In the genomic region with DNA sequence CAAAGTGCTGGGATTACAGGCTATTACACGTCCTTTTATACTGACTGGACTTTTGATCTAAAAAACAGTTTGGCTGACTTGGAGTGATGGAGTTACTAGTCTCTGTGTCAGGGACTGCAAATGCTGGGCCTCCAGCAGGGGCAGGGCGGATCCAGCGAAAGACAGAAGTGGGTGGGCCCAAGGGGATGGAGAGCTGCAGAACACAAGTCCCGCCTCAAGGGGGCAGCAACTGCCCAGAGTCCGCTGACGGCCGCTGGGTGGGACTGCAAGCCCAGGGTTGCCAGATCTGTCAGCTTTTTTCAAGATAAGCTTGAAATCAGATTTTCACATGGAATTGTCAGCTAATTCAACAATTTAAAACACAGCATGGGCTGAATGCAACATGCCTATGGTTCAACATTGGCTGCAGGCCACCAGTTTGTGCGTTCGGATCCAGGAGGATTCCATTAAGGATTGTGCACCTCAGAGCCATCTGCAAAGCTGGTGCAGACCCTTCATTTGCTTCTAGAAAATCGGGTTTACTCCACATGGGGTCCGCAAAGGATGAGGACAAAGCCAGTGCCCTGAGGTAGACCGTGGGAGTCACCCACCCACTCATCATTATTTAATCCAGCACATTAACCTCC, we compare ENCODE assay signal across 1 cellular context.
TF ChIP-seq lines count a peak whose summit lies in the region.

No MANE protein-coding gene starts in this region.

TF ChIP-seq in K562, 482 proteins besides CTCF, POLR2A, EP300 and RAD21 (continued from another document and continues in another):
- TF ChIP-seq ZNF407 (IDR thresholded peaks at IDR 0.05; ENCODE audit: low read depth) (no peak), U2AF2 (optimal IDR thresholded peaks at IDR 0.05; ENCODE audit: low read depth, low read length) (no peak), HNRNPH1 (optimal IDR thresholded peaks at IDR 0.05; ENCODE audit: low read depth, low read length) (no peak), TCFL5 (CRISPR knock-in tag; conservative IDR thresholded peaks at IDR 0.05) (no peak), CREB1 (IDR thresholded peaks at IDR 0.05) (peak; percentile 38; the same call in 1 of the 2 replicates), CREB1 (CRISPR knock-in tag; IDR thresholded peaks at IDR 0.05) (no peak; the same call in 1 of the 2 replicates), HLTF (IDR thresholded peaks at IDR 0.05) (no peak), E2F8 (IDR thresholded peaks at IDR 0.05; ENCODE audit: low read depth, partially characterized antibody) (no peak), ZNF77 (CRISPR knock-in tag; IDR thresholded peaks at IDR 0.05) (no peak), RFX5 (IDR thresholded peaks at IDR 0.05; ENCODE audit: low read depth, low read length) (no peak), NCOA2 (IDR thresholded peaks at IDR 0.05; ENCODE audit: partially characterized antibody in 2 of 2) (no peak), GATA2 (CRISPR knock-in tag; IDR thresholded peaks at IDR 0.05) (peak; percentile 70), MCM3 (IDR thresholded peaks at IDR 0.05) (no peak), DIDO1 (tag; IDR thresholded peaks at IDR 0.05; ENCODE audit: low read depth) (no peak), STAT6 (CRISPR knock-in tag; IDR thresholded peaks at IDR 0.05) (0 out of 2 replicates have a peak, but pooled peaks have one; percentile 19), ZNF75A (CRISPR knock-in tag; IDR thresholded peaks at IDR 0.05) (no peak), POLR2G (IDR thresholded peaks at IDR 0.05; ENCODE audit: low read depth, low read length) (peak; percentile 55), ZNF143 (CRISPR knock-in tag; IDR thresholded peaks at IDR 0.05) (peak; percentile 70), SPI1 (IDR thresholded peaks at IDR 0.05; ENCODE audit: borderline replicate concordance, low read depth, low read length) (peak; percentile 78), ID3 (CRISPR knock-in tag; IDR thresholded peaks at IDR 0.05) (no peak), ID3 (tag; IDR thresholded peaks at IDR 0.05) (0 out of 2 replicates have a peak, but pooled peaks have one; percentile 20), ZNF174 (CRISPR knock-in tag; IDR thresholded peaks at IDR 0.05) (no peak), MAFF (IDR thresholded peaks at IDR 0.05; ENCODE audit: low read length) (no peak), POLR2AphosphoS5 (IDR thresholded peaks at IDR 0.05; ENCODE audit: control insufficient read depth, insufficient read depth, low read depth, low read length) (peak; percentile 37; the same call in 1 of the 2 replicates), ZNF740 (CRISPR knock-in tag; IDR thresholded peaks at IDR 0.05) (no peak), ZNF740 (tag; IDR thresholded peaks at IDR 0.05) (no peak), ETV1 (tag; conservative IDR thresholded peaks at IDR 0.05; ENCODE audit: low read depth) (peak; percentile 21; the same call in 1 of the 2 replicates)
- TF ChIP-seq, protein P1, sequence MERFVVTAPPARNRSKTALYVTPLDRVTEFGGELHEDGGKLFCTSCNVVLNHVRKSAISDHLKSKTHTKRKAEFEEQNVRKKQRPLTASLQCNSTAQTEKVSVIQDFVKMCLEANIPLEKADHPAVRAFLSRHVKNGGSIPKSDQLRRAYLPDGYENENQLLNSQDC (CRISPR knock-in tag; IDR thresholded peaks at IDR 0.05) = no peak
- TF ChIP-seq, protein P2, sequence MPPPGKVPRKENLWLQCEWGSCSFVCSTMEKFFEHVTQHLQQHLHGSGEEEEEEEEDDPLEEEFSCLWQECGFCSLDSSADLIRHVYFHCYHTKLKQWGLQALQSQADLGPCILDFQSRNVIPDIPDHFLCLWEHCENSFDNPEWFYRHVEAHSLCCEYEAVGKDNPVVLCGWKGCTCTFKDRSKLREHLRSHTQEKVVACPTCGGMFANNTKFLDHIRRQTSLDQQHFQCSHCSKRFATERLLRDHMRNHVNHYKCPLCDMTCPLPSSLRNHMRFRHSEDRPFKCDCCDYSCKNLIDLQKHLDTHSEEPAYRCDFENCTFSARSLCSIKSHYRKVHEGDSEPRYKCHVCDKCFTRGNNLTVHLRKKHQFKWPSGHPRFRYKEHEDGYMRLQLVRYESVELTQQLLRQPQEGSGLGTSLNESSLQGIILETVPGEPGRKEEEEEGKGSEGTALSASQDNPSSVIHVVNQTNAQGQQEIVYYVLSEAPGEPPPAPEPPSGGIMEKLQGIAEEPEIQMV (tag; conservative IDR thresholded peaks at IDR 0.05; ENCODE audit: low read depth) = no peak
- TF ChIP-seq, protein P3, sequence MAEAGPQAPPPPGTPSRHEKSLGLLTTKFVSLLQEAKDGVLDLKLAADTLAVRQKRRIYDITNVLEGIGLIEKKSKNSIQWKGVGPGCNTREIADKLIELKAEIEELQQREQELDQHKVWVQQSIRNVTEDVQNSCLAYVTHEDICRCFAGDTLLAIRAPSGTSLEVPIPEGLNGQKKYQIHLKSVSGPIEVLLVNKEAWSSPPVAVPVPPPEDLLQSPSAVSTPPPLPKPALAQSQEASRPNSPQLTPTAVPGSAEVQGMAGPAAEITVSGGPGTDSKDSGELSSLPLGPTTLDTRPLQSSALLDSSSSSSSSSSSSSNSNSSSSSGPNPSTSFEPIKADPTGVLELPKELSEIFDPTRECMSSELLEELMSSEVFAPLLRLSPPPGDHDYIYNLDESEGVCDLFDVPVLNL (CRISPR knock-in tag; IDR thresholded peaks at IDR 0.05; ENCODE audit: low read depth) = no peak
- TF ChIP-seq, protein P4, sequence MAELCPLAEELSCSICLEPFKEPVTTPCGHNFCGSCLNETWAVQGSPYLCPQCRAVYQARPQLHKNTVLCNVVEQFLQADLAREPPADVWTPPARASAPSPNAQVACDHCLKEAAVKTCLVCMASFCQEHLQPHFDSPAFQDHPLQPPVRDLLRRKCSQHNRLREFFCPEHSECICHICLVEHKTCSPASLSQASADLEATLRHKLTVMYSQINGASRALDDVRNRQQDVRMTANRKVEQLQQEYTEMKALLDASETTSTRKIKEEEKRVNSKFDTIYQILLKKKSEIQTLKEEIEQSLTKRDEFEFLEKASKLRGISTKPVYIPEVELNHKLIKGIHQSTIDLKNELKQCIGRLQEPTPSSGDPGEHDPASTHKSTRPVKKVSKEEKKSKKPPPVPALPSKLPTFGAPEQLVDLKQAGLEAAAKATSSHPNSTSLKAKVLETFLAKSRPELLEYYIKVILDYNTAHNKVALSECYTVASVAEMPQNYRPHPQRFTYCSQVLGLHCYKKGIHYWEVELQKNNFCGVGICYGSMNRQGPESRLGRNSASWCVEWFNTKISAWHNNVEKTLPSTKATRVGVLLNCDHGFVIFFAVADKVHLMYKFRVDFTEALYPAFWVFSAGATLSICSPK (IDR thresholded peaks at IDR 0.05; ENCODE audit: borderline replicate concordance) = no peak
- TF ChIP-seq, protein P5, sequence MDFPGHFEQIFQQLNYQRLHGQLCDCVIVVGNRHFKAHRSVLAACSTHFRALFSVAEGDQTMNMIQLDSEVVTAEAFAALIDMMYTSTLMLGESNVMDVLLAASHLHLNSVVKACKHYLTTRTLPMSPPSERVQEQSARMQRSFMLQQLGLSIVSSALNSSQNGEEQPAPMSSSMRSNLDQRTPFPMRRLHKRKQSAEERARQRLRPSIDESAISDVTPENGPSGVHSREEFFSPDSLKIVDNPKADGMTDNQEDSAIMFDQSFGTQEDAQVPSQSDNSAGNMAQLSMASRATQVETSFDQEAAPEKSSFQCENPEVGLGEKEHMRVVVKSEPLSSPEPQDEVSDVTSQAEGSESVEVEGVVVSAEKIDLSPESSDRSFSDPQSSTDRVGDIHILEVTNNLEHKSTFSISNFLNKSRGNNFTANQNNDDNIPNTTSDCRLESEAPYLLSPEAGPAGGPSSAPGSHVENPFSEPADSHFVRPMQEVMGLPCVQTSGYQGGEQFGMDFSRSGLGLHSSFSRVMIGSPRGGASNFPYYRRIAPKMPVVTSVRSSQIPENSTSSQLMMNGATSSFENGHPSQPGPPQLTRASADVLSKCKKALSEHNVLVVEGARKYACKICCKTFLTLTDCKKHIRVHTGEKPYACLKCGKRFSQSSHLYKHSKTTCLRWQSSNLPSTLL (IDR thresholded peaks at IDR 0.05) = no peak
